Comparison of ENCODE assay signal across 17 cellular contexts in genomic region chr7:3710531-3710930, GRCh38.
"Had no signal": no experiment of that assay in that cellular context is flagged by ENCODE, and none has a peak within 500 bp of the region (broad histone marks: within the 10 kb centered on the region; RNA-seq: fewer than 3 reads in every experiment).

No MANE protein-coding gene starts in this region.

- ATAC-seq: activated CD4-positive, CD25-positive, alpha-beta regulatory T cell treated with anti-CD3 and anti-CD28 coated beads, Interleukin-2, amount 50 U/mL, for 24 hours; effector memory CD8-positive, alpha-beta T cell; natural killer cell treated with Interleukin-12 subunit alpha and Interleukin-12 subunit beta and Interleukin-15 and Interleukin-18, amount 100 ng/mL, for 72 hours; sciatic nerve; stimulated activated naive B cell treated with anti-CD40 and anti-IgM and Interleukin-4, amounts not matched to agents 10 μg/mL and 1 μg/mL and 100 μg/mL, for 72 hours had no signal

- H2AFZ ChIP-seq: parathyroid adenoma had no signal

- H3K9me3 ChIP-seq: neutrophil, thyroid gland had no signal

- H3K36me3 Mint-ChIP-seq: natural killer cell treated with Interleukin-12 subunit alpha and Interleukin-12 subunit beta and Interleukin-15 and Interleukin-18, amount 100 ng/mL, for 72 hours; stimulated activated naive B cell treated with anti-CD40 and anti-IgM and Interleukin-4, amounts not matched to agents 10 μg/mL and 1 μg/mL and 100 μg/mL, for 72 hours had no signal

- H3K9ac ChIP-seq: parathyroid adenoma had no signal

- H3K4me1 Mint-ChIP-seq: activated CD4-positive, alpha-beta T cell treated with anti-CD3 and anti-CD28 coated beads, Interleukin-2, amount 10 ng/mL, durations not matched to agents 7 days and 5 days; stimulated activated naive B cell treated with anti-CD40 and anti-IgM and Interleukin-4, amounts not matched to agents 10 μg/mL and 1 μg/mL and 100 μg/mL, for 72 hours had no signal

- H3K27ac Mint-ChIP-seq: activated CD4-positive, alpha-beta T cell treated with anti-CD3 and anti-CD28 coated beads, Interleukin-2, amount 10 ng/mL, durations not matched to agents 7 days and 5 days; dendritic cell treated with granulocyte-macrophage colony-stimulating factor and Interleukin-4, amounts not matched to agents 40 ng/mL and 50 ng/mL, for 4 days; effector memory CD8-positive, alpha-beta T cell; natural killer cell treated with Interleukin-12 subunit alpha and Interleukin-12 subunit beta and Interleukin-15 and Interleukin-18, amount 100 ng/mL, for 72 hours; stimulated activated naive B cell treated with anti-CD40 and anti-IgM and Interleukin-4, amounts not matched to agents 10 μg/mL and 1 μg/mL and 100 μg/mL, for 72 hours; T-helper 1 cell treated with Interleukin-12 subunit alpha and Interleukin-12 subunit beta and Interleukin-4 antibody, amounts not matched to agents 30 μg/mL and 1 μg/mL, for 36 hours had no signal

- H3K4me1 ChIP-seq: ascending aorta, parathyroid adenoma, thyroid gland had no signal

- DNase-seq: activated CD4-positive, alpha-beta T cell treated with anti-CD3 and anti-CD28 coated beads, Interleukin-2, amount 10 ng/mL, durations not matched to agents 7 days and 5 days; activated CD8-positive, alpha-beta memory T cell treated with anti-CD3 and anti-CD28 coated beads, Interleukin-2, amount 50 U/mL, for 4 hours; activated effector memory CD4-positive, alpha-beta T cell treated with anti-CD3 and anti-CD28 coated beads, Interleukin-2, amount 50 U/mL, for 16 hours; activated naive CD4-positive, alpha-beta T cell treated with anti-CD3 and anti-CD28 coated beads, Interleukin-2, amount 50 U/mL, for 16 hours; activated T-cell treated with anti-CD3 and anti-CD28 coated beads, Interleukin-2, amount 50 U/mL, for 48 hours; effector memory CD8-positive, alpha-beta T cell; mesendoderm; stimulated activated naive B cell treated with anti-CD40 and anti-IgM and Interleukin-4, amounts not matched to agents 10 μg/mL and 1 μg/mL and 100 μg/mL, for 72 hours; thyroid gland had no signal

- H3K27ac ChIP-seq: ascending aorta, neutrophil, parathyroid adenoma, thyroid gland had no signal

- H3K27me3 Mint-ChIP-seq: dendritic cell treated with granulocyte-macrophage colony-stimulating factor and Interleukin-4, amounts not matched to agents 40 ng/mL and 50 ng/mL, for 4 days had no signal

- H3K9me3 Mint-ChIP-seq: effector memory CD8-positive, alpha-beta T cell; natural killer cell treated with Interleukin-12 subunit alpha and Interleukin-12 subunit beta and Interleukin-15 and Interleukin-18, amount 100 ng/mL, for 72 hours; stimulated activated naive B cell treated with anti-CD40 and anti-IgM and Interleukin-4, amounts not matched to agents 10 μg/mL and 1 μg/mL and 100 μg/mL, for 72 hours; T-helper 1 cell treated with Interleukin-12 subunit alpha and Interleukin-12 subunit beta and Interleukin-4 antibody, amounts not matched to agents 30 μg/mL and 1 μg/mL, for 36 hours had no signal

- H3K4me3 ChIP-seq: ascending aorta, thyroid gland had no signal

- H3K4me3 Mint-ChIP-seq: activated CD4-positive, alpha-beta T cell treated with anti-CD3 and anti-CD28 coated beads, Interleukin-2, amount 10 ng/mL, durations not matched to agents 7 days and 5 days; dendritic cell treated with granulocyte-macrophage colony-stimulating factor and Interleukin-4, amounts not matched to agents 40 ng/mL and 50 ng/mL, for 4 days; effector memory CD8-positive, alpha-beta T cell; natural killer cell treated with Interleukin-12 subunit alpha and Interleukin-12 subunit beta and Interleukin-15 and Interleukin-18, amount 100 ng/mL, for 72 hours; stimulated activated naive B cell treated with anti-CD40 and anti-IgM and Interleukin-4, amounts not matched to agents 10 μg/mL and 1 μg/mL and 100 μg/mL, for 72 hours; T-helper 1 cell treated with Interleukin-12 subunit alpha and Interleukin-12 subunit beta and Interleukin-4 antibody, amounts not matched to agents 30 μg/mL and 1 μg/mL, for 36 hours had no signal

- H3K36me3 ChIP-seq: ascending aorta, neutrophil, thyroid gland had no signal

- H3K27me3 ChIP-seq: ascending aorta, neutrophil, thyroid gland had no signal

- H3K79me2 ChIP-seq: parathyroid adenoma had no signal
